1 cellular context compared by ENCODE assay signal in the genomic region with DNA sequence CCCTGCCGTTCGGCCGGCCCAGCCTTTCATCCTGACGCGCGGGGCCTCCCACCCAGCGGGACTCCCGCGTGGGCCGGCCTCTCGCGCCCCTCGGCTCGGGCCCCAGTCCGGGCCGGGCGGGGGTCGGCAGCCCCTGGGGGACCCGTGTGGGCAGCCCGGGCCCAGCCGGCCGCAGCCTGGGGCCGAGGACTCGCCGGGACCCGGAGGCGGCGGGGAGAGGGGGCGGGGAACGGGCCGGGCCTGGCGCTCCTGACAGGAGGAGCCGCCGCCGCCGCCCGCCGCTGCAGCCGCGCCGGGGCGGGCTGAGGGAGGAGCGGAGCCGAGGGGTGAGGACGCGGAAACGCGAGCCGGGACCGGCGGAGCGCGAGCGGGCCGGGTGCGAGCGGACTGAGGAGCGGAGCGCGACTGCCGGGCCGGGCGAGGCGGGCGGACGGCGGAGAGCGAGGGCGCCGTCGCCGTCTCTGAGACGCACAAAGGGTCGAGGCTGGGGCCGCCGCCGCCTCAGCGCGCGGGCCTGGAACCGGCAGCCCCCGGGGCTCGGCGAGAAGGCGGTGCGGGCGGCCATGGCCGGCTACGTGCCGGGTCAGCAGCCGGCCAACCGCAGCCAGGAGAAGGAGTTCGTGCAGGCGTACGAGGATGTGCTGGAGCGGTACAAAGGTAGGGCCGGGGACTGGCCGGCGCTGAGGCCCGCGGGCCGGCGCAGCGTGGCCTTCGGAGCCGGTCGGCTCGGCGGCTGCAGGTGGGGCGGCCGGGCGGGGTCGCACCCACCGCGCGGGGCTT.
TF ChIP-seq lines count a peak whose summit lies in the region.

No MANE protein-coding gene starts in this region.

TF ChIP-seq in K562, 482 proteins besides CTCF, POLR2A, EP300 and RAD21 (continued from another document):
- TF ChIP-seq TOE1 (IDR thresholded peaks at IDR 0.05; ENCODE audit: borderline replicate concordance) (no peak), TOE1 (CRISPR knock-in tag; IDR thresholded peaks at IDR 0.05; ENCODE audit: borderline replicate concordance, low read depth) (no peak), TEAD2 (tag; IDR thresholded peaks at IDR 0.05) (no peak), ARID2 (IDR thresholded peaks at IDR 0.05) (no peak), IFI16 (CRISPR knock-in tag; IDR thresholded peaks at IDR 0.05) (no peak), MEF2A (IDR thresholded peaks at IDR 0.05; ENCODE audit: control insufficient read depth, low read depth, low read length) (no peak), ELF4 (CRISPR knock-in tag; IDR thresholded peaks at IDR 0.05) (no peak), YBX1 (IDR thresholded peaks at IDR 0.05) (no peak), ZNF668 (CRISPR knock-in tag; IDR thresholded peaks at IDR 0.05) (no peak), MCM3 (IDR thresholded peaks at IDR 0.05) (no peak), MIER1 (IDR thresholded peaks at IDR 0.05; ENCODE audit: low read depth) (no peak), ILF3 (IDR thresholded peaks at IDR 0.05; ENCODE audit: borderline replicate concordance) (no peak; the same call in 1 of the 2 replicates), ZNF146 (CRISPR knock-in tag; IDR thresholded peaks at IDR 0.05; ENCODE audit: unreplicated experiment) (no peak), HDAC1 (IDR thresholded peaks at IDR 0.05) (no peak), MYC (IDR thresholded peaks at IDR 0.05; ENCODE audit: low read depth, low read length) (no peak), MYC (CRISPR knock-in tag; IDR thresholded peaks at IDR 0.05; ENCODE audit: borderline replicate concordance, low read depth) (no peak), ZNF764 (CRISPR knock-in tag; IDR thresholded peaks at IDR 0.05; ENCODE audit: low read depth) (no peak)
- TF ChIP-seq, protein P1, sequence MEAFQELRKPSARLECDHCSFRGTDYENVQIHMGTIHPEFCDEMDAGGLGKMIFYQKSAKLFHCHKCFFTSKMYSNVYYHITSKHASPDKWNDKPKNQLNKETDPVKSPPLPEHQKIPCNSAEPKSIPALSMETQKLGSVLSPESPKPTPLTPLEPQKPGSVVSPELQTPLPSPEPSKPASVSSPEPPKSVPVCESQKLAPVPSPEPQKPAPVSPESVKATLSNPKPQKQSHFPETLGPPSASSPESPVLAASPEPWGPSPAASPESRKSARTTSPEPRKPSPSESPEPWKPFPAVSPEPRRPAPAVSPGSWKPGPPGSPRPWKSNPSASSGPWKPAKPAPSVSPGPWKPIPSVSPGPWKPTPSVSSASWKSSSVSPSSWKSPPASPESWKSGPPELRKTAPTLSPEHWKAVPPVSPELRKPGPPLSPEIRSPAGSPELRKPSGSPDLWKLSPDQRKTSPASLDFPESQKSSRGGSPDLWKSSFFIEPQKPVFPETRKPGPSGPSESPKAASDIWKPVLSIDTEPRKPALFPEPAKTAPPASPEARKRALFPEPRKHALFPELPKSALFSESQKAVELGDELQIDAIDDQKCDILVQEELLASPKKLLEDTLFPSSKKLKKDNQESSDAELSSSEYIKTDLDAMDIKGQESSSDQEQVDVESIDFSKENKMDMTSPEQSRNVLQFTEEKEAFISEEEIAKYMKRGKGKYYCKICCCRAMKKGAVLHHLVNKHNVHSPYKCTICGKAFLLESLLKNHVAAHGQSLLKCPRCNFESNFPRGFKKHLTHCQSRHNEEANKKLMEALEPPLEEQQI (IDR thresholded peaks at IDR 0.05) = no peak
- TF ChIP-seq, protein P2, sequence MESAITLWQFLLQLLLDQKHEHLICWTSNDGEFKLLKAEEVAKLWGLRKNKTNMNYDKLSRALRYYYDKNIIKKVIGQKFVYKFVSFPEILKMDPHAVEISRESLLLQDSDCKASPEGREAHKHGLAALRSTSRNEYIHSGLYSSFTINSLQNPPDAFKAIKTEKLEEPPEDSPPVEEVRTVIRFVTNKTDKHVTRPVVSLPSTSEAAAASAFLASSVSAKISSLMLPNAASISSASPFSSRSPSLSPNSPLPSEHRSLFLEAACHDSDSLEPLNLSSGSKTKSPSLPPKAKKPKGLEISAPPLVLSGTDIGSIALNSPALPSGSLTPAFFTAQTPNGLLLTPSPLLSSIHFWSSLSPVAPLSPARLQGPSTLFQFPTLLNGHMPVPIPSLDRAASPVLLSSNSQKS (CRISPR knock-in tag; IDR thresholded peaks at IDR 0.05) = no peak
- TF ChIP-seq, protein P3, sequence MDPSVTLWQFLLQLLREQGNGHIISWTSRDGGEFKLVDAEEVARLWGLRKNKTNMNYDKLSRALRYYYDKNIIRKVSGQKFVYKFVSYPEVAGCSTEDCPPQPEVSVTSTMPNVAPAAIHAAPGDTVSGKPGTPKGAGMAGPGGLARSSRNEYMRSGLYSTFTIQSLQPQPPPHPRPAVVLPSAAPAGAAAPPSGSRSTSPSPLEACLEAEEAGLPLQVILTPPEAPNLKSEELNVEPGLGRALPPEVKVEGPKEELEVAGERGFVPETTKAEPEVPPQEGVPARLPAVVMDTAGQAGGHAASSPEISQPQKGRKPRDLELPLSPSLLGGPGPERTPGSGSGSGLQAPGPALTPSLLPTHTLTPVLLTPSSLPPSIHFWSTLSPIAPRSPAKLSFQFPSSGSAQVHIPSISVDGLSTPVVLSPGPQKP (CRISPR knock-in tag; IDR thresholded peaks at IDR 0.05) = no peak
- TF ChIP-seq, protein P4, sequence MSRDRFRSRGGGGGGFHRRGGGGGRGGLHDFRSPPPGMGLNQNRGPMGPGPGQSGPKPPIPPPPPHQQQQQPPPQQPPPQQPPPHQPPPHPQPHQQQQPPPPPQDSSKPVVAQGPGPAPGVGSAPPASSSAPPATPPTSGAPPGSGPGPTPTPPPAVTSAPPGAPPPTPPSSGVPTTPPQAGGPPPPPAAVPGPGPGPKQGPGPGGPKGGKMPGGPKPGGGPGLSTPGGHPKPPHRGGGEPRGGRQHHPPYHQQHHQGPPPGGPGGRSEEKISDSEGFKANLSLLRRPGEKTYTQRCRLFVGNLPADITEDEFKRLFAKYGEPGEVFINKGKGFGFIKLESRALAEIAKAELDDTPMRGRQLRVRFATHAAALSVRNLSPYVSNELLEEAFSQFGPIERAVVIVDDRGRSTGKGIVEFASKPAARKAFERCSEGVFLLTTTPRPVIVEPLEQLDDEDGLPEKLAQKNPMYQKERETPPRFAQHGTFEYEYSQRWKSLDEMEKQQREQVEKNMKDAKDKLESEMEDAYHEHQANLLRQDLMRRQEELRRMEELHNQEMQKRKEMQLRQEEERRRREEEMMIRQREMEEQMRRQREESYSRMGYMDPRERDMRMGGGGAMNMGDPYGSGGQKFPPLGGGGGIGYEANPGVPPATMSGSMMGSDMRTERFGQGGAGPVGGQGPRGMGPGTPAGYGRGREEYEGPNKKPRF (IDR thresholded peaks at IDR 0.05; ENCODE audit: low read depth, low read length) = no peak
- TF ChIP-seq, protein P5, sequence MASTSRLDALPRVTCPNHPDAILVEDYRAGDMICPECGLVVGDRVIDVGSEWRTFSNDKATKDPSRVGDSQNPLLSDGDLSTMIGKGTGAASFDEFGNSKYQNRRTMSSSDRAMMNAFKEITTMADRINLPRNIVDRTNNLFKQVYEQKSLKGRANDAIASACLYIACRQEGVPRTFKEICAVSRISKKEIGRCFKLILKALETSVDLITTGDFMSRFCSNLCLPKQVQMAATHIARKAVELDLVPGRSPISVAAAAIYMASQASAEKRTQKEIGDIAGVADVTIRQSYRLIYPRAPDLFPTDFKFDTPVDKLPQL (IDR thresholded peaks at IDR 0.05; ENCODE audit: extremely low read depth, insufficient read length) = no peak
- TF ChIP-seq, protein P6, sequence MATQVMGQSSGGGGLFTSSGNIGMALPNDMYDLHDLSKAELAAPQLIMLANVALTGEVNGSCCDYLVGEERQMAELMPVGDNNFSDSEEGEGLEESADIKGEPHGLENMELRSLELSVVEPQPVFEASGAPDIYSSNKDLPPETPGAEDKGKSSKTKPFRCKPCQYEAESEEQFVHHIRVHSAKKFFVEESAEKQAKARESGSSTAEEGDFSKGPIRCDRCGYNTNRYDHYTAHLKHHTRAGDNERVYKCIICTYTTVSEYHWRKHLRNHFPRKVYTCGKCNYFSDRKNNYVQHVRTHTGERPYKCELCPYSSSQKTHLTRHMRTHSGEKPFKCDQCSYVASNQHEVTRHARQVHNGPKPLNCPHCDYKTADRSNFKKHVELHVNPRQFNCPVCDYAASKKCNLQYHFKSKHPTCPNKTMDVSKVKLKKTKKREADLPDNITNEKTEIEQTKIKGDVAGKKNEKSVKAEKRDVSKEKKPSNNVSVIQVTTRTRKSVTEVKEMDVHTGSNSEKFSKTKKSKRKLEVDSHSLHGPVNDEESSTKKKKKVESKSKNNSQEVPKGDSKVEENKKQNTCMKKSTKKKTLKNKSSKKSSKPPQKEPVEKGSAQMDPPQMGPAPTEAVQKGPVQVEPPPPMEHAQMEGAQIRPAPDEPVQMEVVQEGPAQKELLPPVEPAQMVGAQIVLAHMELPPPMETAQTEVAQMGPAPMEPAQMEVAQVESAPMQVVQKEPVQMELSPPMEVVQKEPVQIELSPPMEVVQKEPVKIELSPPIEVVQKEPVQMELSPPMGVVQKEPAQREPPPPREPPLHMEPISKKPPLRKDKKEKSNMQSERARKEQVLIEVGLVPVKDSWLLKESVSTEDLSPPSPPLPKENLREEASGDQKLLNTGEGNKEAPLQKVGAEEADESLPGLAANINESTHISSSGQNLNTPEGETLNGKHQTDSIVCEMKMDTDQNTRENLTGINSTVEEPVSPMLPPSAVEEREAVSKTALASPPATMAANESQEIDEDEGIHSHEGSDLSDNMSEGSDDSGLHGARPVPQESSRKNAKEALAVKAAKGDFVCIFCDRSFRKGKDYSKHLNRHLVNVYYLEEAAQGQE (CRISPR knock-in tag; IDR thresholded peaks at IDR 0.05; ENCODE audit: low read depth) = 0 out of 2 replicates have a peak, but pooled peaks have one; percentile 9
TF ChIP-seq in K562: peak in this region for 51.
